ENCODE assay signal across 8 cellular contexts in genomic region chr17:32487460-32488176, GRCh38. TPM values are rescaled to one million over a fixed set of nuclear protein-coding genes. Genes with fewer than 3 reads are reported as not detected.
A peak's percentile ranks its signal among the peaks of the same experiment; 100 is the strongest.
DNase-seq lines count a peak whose midpoint lies in the region; ATAC-seq and TF ChIP-seq lines count a peak whose summit lies in the region.

No MANE protein-coding gene starts in this region.

- H3K4me3 ChIP-seq in foreskin fibroblast (ENCODE audit: low read depth in 1 of 2, low read length in 2 of 2) (peak overlapping the region; percentile 58 to 59), rectal smooth muscle tissue (ENCODE audit: low read length) (peak overlapping the region; percentile 69)

- peaks cover 6% of the 10 kb centered on the region for H3K4me1 ChIP-seq in rectal smooth muscle tissue (ENCODE audit: control insufficient read depth, insufficient read depth, low read length)

- no peaks in the 10 kb centered on the region for H3K27me3 ChIP-seq in rectal smooth muscle tissue (ENCODE audit: control insufficient read depth, insufficient read depth, low read length)

- H3K36me3 Mint-ChIP-seq in activated CD8-positive, alpha-beta T cell treated with anti-CD3 and anti-CD28 coated beads for 36 hours (ENCODE audit: low read depth): peaks cover 30% of the 10 kb centered on the region

- H3K9ac ChIP-seq in rectal smooth muscle tissue (ENCODE audit: low read length): peak overlapping the region; percentile 28

- H3K36me3 ChIP-seq in rectal smooth muscle tissue (ENCODE audit: control insufficient read depth, insufficient read depth, low read length): no peaks in the 10 kb centered on the region

- CTCF ChIA-PET in activated CD8-positive, alpha-beta T cell treated with anti-CD3 and anti-CD28 coated beads for 36 hours (lab: Charles Lee): interaction anchor here (0.6 to 7.3 kb wide), 15 partner anchors 11 to 389 kb away, joined by 3 to 70 read pairs (median 3); partner anchors contain the start of genes MYO1D and PSMD11

- no peaks in the 10 kb centered on the region for H3K27me3 Mint-ChIP-seq in activated CD8-positive, alpha-beta T cell treated with anti-CD3 and anti-CD28 coated beads for 36 hours

- no peaks in the 10 kb centered on the region for H3K9me3 Mint-ChIP-seq in activated CD8-positive, alpha-beta T cell treated with anti-CD3 and anti-CD28 coated beads for 36 hours

- POLR2A ChIA-PET in activated CD8-positive, alpha-beta T cell treated with anti-CD3 and anti-CD28 coated beads for 36 hours (lab: Charles Lee): interaction anchor here (0.6 to 5.0 kb wide), 8 partner anchors 8 to 266 kb away, joined by 3 to 43 read pairs (median 4); no protein-coding TSS in a partner anchor

- TF ChIP-seq CTCF in activated CD8-positive, alpha-beta T cell treated with anti-CD3 and anti-CD28 coated beads for 36 hours (IDR thresholded peaks at IDR 0.05): no peak
- no peak for TF ChIP-seq CTCF in foreskin fibroblast (IDR thresholded peaks at IDR 0.05; ENCODE audit: low read depth, low read length)

- peak; percentile 50 for DNase-seq in GM03348 (ENCODE audit: low spot score)
- DNase-seq in activated CD8-positive, alpha-beta T cell treated with anti-CD3 and anti-CD28 coated beads for 36 hours: peak; percentile 54
- peak in 1 of 2 donors; percentile 35 for DNase-seq in foreskin fibroblast
- no peak for DNase-seq in SKM-1 treated with dmso at 0.1 percent for 144 hours (lab: John Stamatoyannopoulos, UW; ENCODE audit: unreplicated experiment)
- no peak for DNase-seq in 8988T

- peak overlapping the region; percentile 95 for H3K4me3 Mint-ChIP-seq in activated CD8-positive, alpha-beta T cell treated with anti-CD3 and anti-CD28 coated beads for 36 hours

- ATAC-seq in HG03108 (IDR thresholded peaks at IDR 0.05; ENCODE audit: unreplicated experiment) (peak; percentile 22), GM21360 (IDR thresholded peaks at IDR 0.05; ENCODE audit: unreplicated experiment) (no peak)
- no peak for ATAC-seq in activated CD8-positive, alpha-beta T cell treated with anti-CD3 and anti-CD28 coated beads for 36 hours

- H3K27ac Mint-ChIP-seq in activated CD8-positive, alpha-beta T cell treated with anti-CD3 and anti-CD28 coated beads for 36 hours: peak overlapping the region; percentile 90

- intact Hi-C loops in activated CD8-positive, alpha-beta T cell treated with anti-CD3 and anti-CD28 coated beads for 36 hours (cut with micrococcal nuclease): loop anchor here (5.0 to 10.0 kb wide), 2 partner anchors 35 to 267 kb away; no protein-coding TSS in a partner anchor

- no peak overlapping the region for H3K27ac ChIP-seq in rectal smooth muscle tissue (ENCODE audit: low read depth, low read length)

- peaks cover 60% of the 10 kb centered on the region for H3K4me1 Mint-ChIP-seq in activated CD8-positive, alpha-beta T cell treated with anti-CD3 and anti-CD28 coated beads for 36 hours (ENCODE audit: low read depth)

RNA-seq across cellular contexts. Expression of gene CDK5R1, which starts 0.8 kb away (rescaled TPM):
- total RNA-seq in activated CD8-positive, alpha-beta T cell treated with anti-CD3 and anti-CD28 coated beads for 36 hours: 10 to 100 TPM; 10.2 to 10.5 TPM

RNA-seq across cellular contexts. Expression of gene PSMD11, which starts 43.3 kb away (rescaled TPM):
- total RNA-seq in activated CD8-positive, alpha-beta T cell treated with anti-CD3 and anti-CD28 coated beads for 36 hours: 100 to 1,000 TPM; 119 to 130 TPM

Comparison
In these comparisons a context has a peak if more than half of its experiments do, and no peak if none do; other contexts are left out.
1. DNase-seq: peak in GM03348 (single experiment) and activated CD8-positive, alpha-beta T cell treated with anti-CD3 and anti-CD28 coated beads for 36 hours (single experiment); none in SKM-1 treated with dmso at 0.1 percent for 144 hours (single experiment) and 8988T (single experiment).